8 cellular contexts compared by ENCODE assay signal in the genomic region with DNA sequence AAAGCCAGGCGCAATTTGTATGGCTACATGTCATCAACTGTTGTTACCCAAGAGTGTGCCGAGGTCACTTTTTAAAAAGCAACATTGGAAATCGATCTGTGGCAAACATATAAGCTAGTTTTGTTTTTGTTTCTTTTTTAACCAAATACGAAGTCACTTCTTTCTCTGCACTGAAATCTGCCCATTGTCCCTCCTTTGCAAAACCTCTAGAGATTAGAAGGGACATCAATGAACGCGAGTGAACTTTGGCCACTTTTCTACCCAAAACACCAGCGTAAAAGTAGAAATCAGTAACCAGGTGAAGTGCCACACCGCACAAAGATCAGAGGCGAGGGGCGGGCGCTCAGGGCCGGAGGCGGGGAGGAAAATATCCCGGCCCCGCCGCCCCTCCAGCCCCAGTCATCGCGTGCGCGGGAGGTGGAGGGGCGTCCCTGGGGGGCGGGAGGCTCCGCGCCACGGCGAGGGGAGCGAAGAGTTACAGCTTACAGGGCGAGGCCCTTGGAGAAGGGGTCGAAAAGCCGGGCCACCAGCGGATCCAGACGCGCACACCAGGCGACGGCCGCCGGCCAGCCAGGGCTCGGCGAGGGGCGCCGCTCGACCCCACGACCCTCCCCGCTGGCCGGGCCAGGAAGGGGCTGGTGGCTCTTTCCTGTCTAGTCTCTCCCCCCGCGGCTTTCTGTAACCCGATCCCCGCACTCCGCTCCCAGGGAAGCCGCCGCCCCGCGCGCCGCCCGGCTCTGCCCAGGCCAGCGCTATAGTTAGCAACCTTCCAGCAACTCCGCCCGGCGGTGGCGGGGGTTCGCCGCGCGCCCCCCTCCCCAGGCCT. TPM values are rescaled to one million over a fixed set of nuclear protein-coding genes. Genes with fewer than 3 reads are reported as not detected.
DNase-seq lines count a peak whose midpoint lies in the region; ATAC-seq and TF ChIP-seq lines count a peak whose summit lies in the region.

No MANE protein-coding gene starts in this region.

- peak overlapping the region; percentile 82 for H3K27ac ChIP-seq in AG04450 (ENCODE audit: low read depth, low read length)
- peak overlapping the region; percentile 88 for H3K27ac ChIP-seq in foreskin keratinocyte
- H3K27ac ChIP-seq in neutrophil = no peak overlapping the region
- H3K27ac ChIP-seq in thyroid gland = peak overlapping the region; percentile 89 to 95 (median 95)

- TF ChIP-seq POLR2A in thyroid gland (IDR thresholded peaks at IDR 0.05) = peak in 1 of 2 donors; percentile 60

- H3K4me1 ChIP-seq in foreskin keratinocyte = peaks cover 30% of the 10 kb centered on the region
- peaks cover 13 to 30% of the 10 kb centered on the region in 2 experiments for H3K4me1 ChIP-seq in neutrophil (ENCODE audit: control insufficient read depth in 1 of 2, insufficient read depth in 1 of 2, low read depth in 1 of 2, low read length in 1 of 2)
- peaks cover 4 to 7% of the 10 kb centered on the region in 2 donors for H3K4me1 ChIP-seq in thyroid gland

- H3K27ac Mint-ChIP-seq in HFFc6 = peak overlapping the region; percentile 96

- H3K4me3 Mint-ChIP-seq in HFFc6 = peak overlapping the region; percentile 88

- H3K27me3 ChIP-seq in AG04450 (ENCODE audit: control insufficient read depth, insufficient read depth, low read length) (no peaks in the 10 kb centered on the region), foreskin keratinocyte (no peaks in the 10 kb centered on the region), neutrophil (peaks cover 75% of the 10 kb centered on the region), thyroid gland (no peaks in the 10 kb centered on the region)

- no peaks in the 10 kb centered on the region for H3K36me3 ChIP-seq in neutrophil
- H3K36me3 ChIP-seq in thyroid gland = no peaks in the 10 kb centered on the region

- H3K4me1 Mint-ChIP-seq in HFFc6 (ENCODE audit: low read depth) = peaks cover 53% of the 10 kb centered on the region

- 1 to 2% methylated on average over 15 to 60 of the region's 66 CpGs for WGBS in thyroid gland, 2 donors

- intact Hi-C loops in thyroid gland (cut with DNase I) = no loop called here

- H3K9me3 ChIP-seq in AG04450 (ENCODE audit: control insufficient read depth, insufficient read depth, low read length) = no peaks in the 10 kb centered on the region
- H3K9me3 ChIP-seq in neutrophil = no peaks in the 10 kb centered on the region
- H3K9me3 ChIP-seq in thyroid gland = no peaks in the 10 kb centered on the region

- TF ChIP-seq CTCF in AG04450 (IDR thresholded peaks at IDR 0.05; ENCODE audit: low read depth, low read length) (no peak), HFFc6 (IDR thresholded peaks at IDR 0.05) (no peak; the same call in 1 of the 2 replicates), foreskin keratinocyte (conservative IDR thresholded peaks at IDR 0.05) (no peak), neutrophil (IDR thresholded peaks at IDR 0.05) (no peak), thyroid gland (IDR thresholded peaks at IDR 0.05) (no peak)

- ATAC-seq in foreskin keratinocyte (peak; percentile 84), GM19463 (IDR thresholded peaks at IDR 0.05; ENCODE audit: unreplicated experiment) (no peak)

- H3K9me3 Mint-ChIP-seq in HFFc6 = no peaks in the 10 kb centered on the region

- POLR2A ChIA-PET in AG04450 (lab: Yijun Ruan, JAX) = interaction anchor here (1.0 to 1.9 kb wide), 3 partner anchors 20 to 169 kb away, joined by 5 to 10 read pairs (median 6); no protein-coding TSS in a partner anchor

- H3K36me3 Mint-ChIP-seq in HFFc6 (ENCODE audit: low read depth) = peaks cover 4% of the 10 kb centered on the region; the same call in 1 of the 2 replicates

- CTCF ChIA-PET in AG04450 (lab: Charles Lee) = interaction anchor here (1.0 kb wide), 1 partner anchor 478 kb away, joined by 4 read pairs; no protein-coding TSS in a partner anchor

- H3K4me3 ChIP-seq in AG04450 (ENCODE audit: low read depth, low read length) (peak overlapping the region; percentile 83), neutrophil (ENCODE audit: low read depth in 1 of 2, low read length in 1 of 2) (peak overlapping the region; percentile 67 to 81), thyroid gland (replicated peaks in 1 of 3) (peak overlapping the region; percentile 80 to 88 (median 85))

- no peaks in the 10 kb centered on the region for H3K27me3 Mint-ChIP-seq in HFFc6 (ENCODE audit: insufficient read depth)

- DNase-seq in AG04450 (ENCODE audit: low read depth, low spot score) (no peak), HFFc6 (peak; percentile 43), activated gamma-delta T cell (lab: John Stamatoyannopoulos, UW) (peak; percentile 30), foreskin keratinocyte (peak; percentile 42 to 72), thyroid gland (peak; percentile 80)

TF ChIP-seq in PFSK-1, 5 proteins besides CTCF, POLR2A, EP300 and RAD21:
- no peak for TF ChIP-seq SIN3A (IDR thresholded peaks at IDR 0.05; ENCODE audit: borderline replicate concordance, insufficient read depth, low read length)
- TF ChIP-seq POLR2AphosphoS5 (IDR thresholded peaks at IDR 0.05; ENCODE audit: low read depth, low read length) = peak; percentile 64

RNA-seq across cellular contexts. Expression of gene RBMS1, which starts 1.0 kb away (rescaled TPM):
- polyA plus RNA-seq in AG04450 (2011; rRNA removed) (89.4 and 107 TPM in 2 replicates), foreskin keratinocyte (18.6 and 20.6 TPM in 2 replicates)
- 107 and 118 TPM in 2 replicates for polyA minus RNA-seq in AG04450 (2011; rRNA and poly(A)+ RNA removed)
- 100 to 1,000 TPM in 3 of 6 experiments, 10 to 100 TPM in 3; 88.7 to 111 (median 96.1) TPM for total RNA-seq in HFFc6 (2021; fragmentation: NEBNext Ultra II Directional; extraction: Animal tissue kit (Norgen Biotek cat#: 25700))
- 38.0 TPM for polyA plus RNA-seq in PFSK-1 (2012; ENCODE audit: insufficient read length, low read depth)
- total RNA-seq in foreskin keratinocyte (65.0 and 67.4 TPM in 2 replicates), thyroid gland (10 to 100 TPM; 50.9 to 80.1 (median 69.0) TPM)
